ENCODE assay signal across 21 cellular contexts in the genomic region with DNA sequence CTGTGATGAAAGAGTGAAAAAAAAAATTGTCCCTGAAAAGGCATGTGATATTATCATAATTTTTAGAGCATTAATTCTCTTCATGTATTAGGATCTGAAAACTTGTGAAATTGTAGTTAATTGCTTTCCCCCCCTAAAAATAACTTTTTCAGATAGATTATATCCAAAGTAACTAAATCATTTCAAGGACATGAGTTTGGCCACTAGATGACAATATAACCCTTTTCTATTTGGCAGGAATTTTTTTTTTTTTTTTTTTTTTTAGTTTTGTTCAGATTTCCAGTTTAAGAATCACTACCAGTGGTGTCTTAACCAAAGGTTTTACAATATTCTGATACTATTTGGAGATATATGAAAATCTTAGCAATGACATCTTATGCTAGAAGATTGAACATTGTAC.
DNase-seq lines count a peak whose midpoint lies in the region; ATAC-seq and TF ChIP-seq lines count a peak whose summit lies in the region.
"Had no signal": no experiment of that assay in that cellular context is flagged by ENCODE, and none has a peak within 500 bp of the region (broad histone marks: within the 10 kb centered on the region; RNA-seq: fewer than 3 reads in every experiment).

No MANE protein-coding gene starts in this region.

- TF ChIP-seq CTCF in LNCAP (IDR thresholded peaks at IDR 0.05) (peak; percentile 53), SU-DHL-6 (IDR thresholded peaks at IDR 0.05; ENCODE audit: insufficient read depth, low read length, poor library complexity, severe bottlenecking) (peak; percentile 10), retinal pigment epithelial cell (conservative IDR thresholded peaks at IDR 0.05; ENCODE audit: low read depth, low read length) (peak; percentile 5), upper lobe of left lung (IDR thresholded peaks at IDR 0.05) (no peak), sigmoid colon (IDR thresholded peaks at IDR 0.05) (no peak)

- H3K4me1 ChIP-seq in upper lobe of left lung (no peaks in the 10 kb centered on the region), sigmoid colon (peaks cover 0 to 4% (median 0%) of the 10 kb centered on the region in 4 donors)
- H3K4me1 ChIP-seq: A549, HAP-1, SJSA1, upper lobe of right lung had no signal

- TF ChIP-seq POLR2A in upper lobe of left lung (IDR thresholded peaks at IDR 0.05), result no peak
- no peak for TF ChIP-seq POLR2A in sigmoid colon (IDR thresholded peaks at IDR 0.05)

- H3K4me3 ChIP-seq in SU-DHL-6 (ENCODE audit: insufficient read depth, low read length, poor library complexity, severe bottlenecking) (no peak overlapping the region), retinal pigment epithelial cell (ENCODE audit: low read length) (no peak overlapping the region), upper lobe of left lung (no peak overlapping the region), sigmoid colon (no peak overlapping the region)
- H3K4me3 ChIP-seq: A549, HAP-1, mucosa of descending colon, SJSA1, upper lobe of right lung had no signal

- H3K9me3 ChIP-seq in SU-DHL-6 (ENCODE audit: insufficient read depth, low read length) (no peaks in the 10 kb centered on the region), upper lobe of left lung (no peaks in the 10 kb centered on the region), sigmoid colon (no peaks in the 10 kb centered on the region)
- H3K9me3 ChIP-seq: A549, HAP-1, mucosa of descending colon, SJSA1, upper lobe of right lung had no signal

- peak; percentile 5 for DNase-seq in NCI-H1092 treated with DMSO at 0.1 percent for 48 hours (lab: John Stamatoyannopoulos, UW)
- no peak for DNase-seq in NCI-H1092 (lab: John Stamatoyannopoulos, UW)
- no peak for DNase-seq in retinal pigment epithelial cell (ENCODE audit: low read depth)
- DNase-seq in upper lobe of left lung, result no peak
- no peak for DNase-seq in sigmoid colon
- no peak for DNase-seq in occipital lobe (lab: John Stamatoyannopoulos, UW)
- DNase-seq: activated B cell treated with CpG ODN at 0.5 μM for 24 hours; activated CD4-positive, alpha-beta memory T cell treated with anti-CD3 and anti-CD28 coated beads for 36 hours; activated T-cell treated with anti-CD3 and anti-CD28 coated beads for 4 hours; amygdala; foreskin fibroblast; hippocampal formation; Karpas-422; mucosa of descending colon; NCI-H526; upper lobe of right lung had no signal

- H2AFZ ChIP-seq in SU-DHL-6 (ENCODE audit: low read depth, low read length, severe bottlenecking), result no peak overlapping the region

- no peaks in the 10 kb centered on the region for H4K20me1 ChIP-seq in SU-DHL-6 (ENCODE audit: low read depth, low read length)

- intact Hi-C loops in sigmoid colon (cut with DNase I), result no loop called here

- no peaks in the 10 kb centered on the region for H3F3A ChIP-seq in SU-DHL-6 (ENCODE audit: insufficient read depth)

- H3K27me3 ChIP-seq in SU-DHL-6 (ENCODE audit: low read length), result no peaks in the 10 kb centered on the region
- no peaks in the 10 kb centered on the region for H3K27me3 ChIP-seq in upper lobe of left lung
- H3K27me3 ChIP-seq in sigmoid colon, result no peaks in the 10 kb centered on the region
- H3K27me3 ChIP-seq: SJSA1, upper lobe of right lung had no signal

- H3K4me2 ChIP-seq in SU-DHL-6 (ENCODE audit: low read depth, low read length, poor library complexity, severe bottlenecking), result no peak overlapping the region
- H3K4me2 ChIP-seq: A549 had no signal

- no peak for ATAC-seq in upper lobe of left lung (ENCODE audit: low FRiP score in 2 of 2)
- ATAC-seq: A549, mucosa of descending colon, upper lobe of right lung had no signal

- no peaks in the 10 kb centered on the region for H3K79me2 ChIP-seq in SU-DHL-6 (ENCODE audit: insufficient read depth, low read length)

- H3K27ac ChIP-seq in SU-DHL-6 (ENCODE audit: low read depth, low read length), result no peak overlapping the region
- no peak overlapping the region for H3K27ac ChIP-seq in upper lobe of left lung
- H3K27ac ChIP-seq in sigmoid colon, result no peak overlapping the region
- H3K27ac ChIP-seq: A549, SJSA1, upper lobe of right lung had no signal

- no peaks in the 10 kb centered on the region for H3K9me2 ChIP-seq in SU-DHL-6 (replicated peaks; ENCODE audit: insufficient read depth, low read length)

- H3K9ac ChIP-seq in SU-DHL-6 (ENCODE audit: low read length), result no peak overlapping the region

- H3K36me3 ChIP-seq in SU-DHL-6 (ENCODE audit: low read length) (no peaks in the 10 kb centered on the region), upper lobe of left lung (no peaks in the 10 kb centered on the region), sigmoid colon (no peaks in the 10 kb centered on the region)
- H3K36me3 ChIP-seq: HAP-1, SJSA1, upper lobe of right lung had no signal

- no peak for TF ChIP-seq EP300 in upper lobe of left lung (IDR thresholded peaks at IDR 0.05)
- TF ChIP-seq EP300 in sigmoid colon (IDR thresholded peaks at IDR 0.05), result no peak

Comparison
In these comparisons a context has a peak if more than half of its experiments do, and no peak if none do; other contexts are left out.
1. CTCF ChIP-seq: peak in LNCAP (single experiment), SU-DHL-6 (single experiment) and retinal pigment epithelial cell (single experiment); none in upper lobe of left lung (0 of 6) and sigmoid colon (0 of 4).